ENCODE assay signal across 8 cellular contexts in genomic region chr21:6374232-6374631, GRCh38.
DNase-seq lines count a peak whose midpoint lies in the region; ATAC-seq and TF ChIP-seq lines count a peak whose summit lies in the region.
"Not testable (repeated sequence)": the region's sequence is repeated elsewhere in the genome, so short reads cannot be mapped to it uniquely, and the experiment has no call there.

No MANE protein-coding gene starts in this region.

- intact Hi-C loops in activated B cell treated with CpG ODN at 0.5 μM for 24 hours (cut with micrococcal nuclease), result not testable (repeated sequence)

- DNase-seq in HT-29 (ENCODE audit: low spot score), result peak; percentile 5
- peak; percentile 34 for DNase-seq in activated B cell treated with CpG ODN at 0.5 μM for 24 hours
- DNase-seq in activated naive CD4-positive, alpha-beta T cell treated with anti-CD3 and anti-CD28 coated beads, Interleukin-2, amount 10 ng/mL, durations not matched to agents 7 days and 5 days, result peak; percentile 40
- DNase-seq in effector memory CD8-positive, alpha-beta T cell, result peak in 2 of 3 experiments; percentile 29 to 33
- DNase-seq in immature natural killer cell, result peak in 2 of 3 donors; percentile 33 to 40
- DNase-seq in naive thymus-derived CD8-positive, alpha-beta T cell, result peak in 7 of 10 donors; percentile 1 to 66 (median 32)
- DNase-seq in stimulated activated CD4-positive, alpha-beta T cell treated with anti-CD3 and anti-CD28 coated beads, Interleukin-4, amount 100 ng/mL, for 1 hour, result peak; percentile 2

- H3K4me2 ChIP-seq in BLaER1, result peak overlapping the region; percentile 79

- not testable (repeated sequence) for H3K4me1 Mint-ChIP-seq in activated B cell treated with CpG ODN at 0.5 μM for 24 hours; activated naive CD4-positive, alpha-beta T cell treated with anti-CD3 and anti-CD28 coated beads, Interleukin-2, amount 10 ng/mL, durations not matched to agents 7 days and 5 days; effector memory CD8-positive, alpha-beta T cell (ENCODE audit: low read depth in 2 of 2); immature natural killer cell; naive thymus-derived CD8-positive, alpha-beta T cell

- not testable (repeated sequence) for H3K4me3 Mint-ChIP-seq in activated B cell treated with CpG ODN at 0.5 μM for 24 hours; activated naive CD4-positive, alpha-beta T cell treated with anti-CD3 and anti-CD28 coated beads, Interleukin-2, amount 10 ng/mL, durations not matched to agents 7 days and 5 days; effector memory CD8-positive, alpha-beta T cell; immature natural killer cell
- H3K4me3 Mint-ChIP-seq in naive thymus-derived CD8-positive, alpha-beta T cell, result peak overlapping the region in 1 of 10 donors; percentile 28

- not testable (repeated sequence) for ATAC-seq in activated B cell treated with CpG ODN at 0.5 μM for 24 hours (ENCODE audit: low read depth); effector memory CD8-positive, alpha-beta T cell (replicated peaks); naive thymus-derived CD8-positive, alpha-beta T cell

- TF ChIP-seq CTCF in activated B cell treated with CpG ODN at 0.5 μM for 24 hours (IDR thresholded peaks at IDR 0.05), result not testable (repeated sequence)

- H3K4me1 ChIP-seq in BLaER1, result peaks cover 11% of the 10 kb centered on the region; the same call in 1 of the 2 replicates

- POLR2A ChIA-PET in activated B cell treated with CpG ODN at 0.5 μM for 24 hours (lab: Charles Lee), result interaction anchor here (0.6 kb wide), 1 partner anchor 8 kb away, joined by 3 read pairs; no protein-coding TSS in a partner anchor
- POLR2A ChIA-PET in naive thymus-derived CD8-positive, alpha-beta T cell (lab: Charles Lee), result not testable (repeated sequence)

- not testable (repeated sequence) for H3K36me3 ChIP-seq in BLaER1

- H3K9ac ChIP-seq in BLaER1, result peak overlapping the region; percentile 57

- not testable (repeated sequence) for H3K36me3 Mint-ChIP-seq in activated B cell treated with CpG ODN at 0.5 μM for 24 hours (ENCODE audit: low read depth); activated naive CD4-positive, alpha-beta T cell treated with anti-CD3 and anti-CD28 coated beads, Interleukin-2, amount 10 ng/mL, durations not matched to agents 7 days and 5 days; effector memory CD8-positive, alpha-beta T cell (ENCODE audit: insufficient read depth); immature natural killer cell; naive thymus-derived CD8-positive, alpha-beta T cell

- not testable (repeated sequence) for H3K27me3 ChIP-seq in BLaER1

- not testable (repeated sequence) for H3K27ac Mint-ChIP-seq in activated B cell treated with CpG ODN at 0.5 μM for 24 hours; activated naive CD4-positive, alpha-beta T cell treated with anti-CD3 and anti-CD28 coated beads, Interleukin-2, amount 10 ng/mL, durations not matched to agents 7 days and 5 days; effector memory CD8-positive, alpha-beta T cell; immature natural killer cell
- H3K27ac Mint-ChIP-seq in naive thymus-derived CD8-positive, alpha-beta T cell, result peak overlapping the region in 1 of 10 donors; percentile 10

- H4K20me1 ChIP-seq in BLaER1, result not testable (repeated sequence)

- H3K27ac ChIP-seq in BLaER1, result peak overlapping the region; percentile 58

- H3K9me3 ChIP-seq in BLaER1, result not testable (repeated sequence)

- CTCF ChIA-PET in activated B cell treated with CpG ODN at 0.5 μM for 24 hours (lab: Charles Lee), result interaction anchor here (1.1 to 3.5 kb wide), 4 partner anchors 9 to 14 kb away, joined by 7 to 32 read pairs (median 11); no protein-coding TSS in a partner anchor
- CTCF ChIA-PET in activated naive CD4-positive, alpha-beta T cell treated with anti-CD3 and anti-CD28 coated beads, Interleukin-2, amount 10 ng/mL, durations not matched to agents 7 days and 5 days (lab: Charles Lee), result interaction anchor here (2.4 to 4.6 kb wide), 2 partner anchors 10 to 15 kb away, joined by 7 to 61 read pairs; no protein-coding TSS in a partner anchor

- not testable (repeated sequence) for H3K27me3 Mint-ChIP-seq in activated B cell treated with CpG ODN at 0.5 μM for 24 hours; activated naive CD4-positive, alpha-beta T cell treated with anti-CD3 and anti-CD28 coated beads, Interleukin-2, amount 10 ng/mL, durations not matched to agents 7 days and 5 days; effector memory CD8-positive, alpha-beta T cell; immature natural killer cell (ENCODE audit: low read depth in 3 of 3); naive thymus-derived CD8-positive, alpha-beta T cell

- H3K9me3 Mint-ChIP-seq in activated B cell treated with CpG ODN at 0.5 μM for 24 hours; activated naive CD4-positive, alpha-beta T cell treated with anti-CD3 and anti-CD28 coated beads, Interleukin-2, amount 10 ng/mL, durations not matched to agents 7 days and 5 days; effector memory CD8-positive, alpha-beta T cell; immature natural killer cell; naive thymus-derived CD8-positive, alpha-beta T cell: not testable (repeated sequence)

- H3K4me3 ChIP-seq in BLaER1, result not testable (repeated sequence)
